ENCODE assay signal across 26 cellular contexts in genomic region chr4:55122235-55122634, GRCh38. TPM values are rescaled to one million over a fixed set of nuclear protein-coding genes. Genes with fewer than 3 reads are reported as not detected.
DNase-seq lines count a peak whose midpoint lies in the region; ATAC-seq and TF ChIP-seq lines count a peak whose summit lies in the region.
"Had no signal": no experiment of that assay in that cellular context is flagged by ENCODE, and none has a peak within 500 bp of the region (broad histone marks: within the 10 kb centered on the region; RNA-seq: fewer than 3 reads in every experiment).

No MANE protein-coding gene starts in this region.

- peaks cover 26% of the 10 kb centered on the region; the same call in 1 of the 2 replicates for H3K36me3 ChIP-seq in HUES48 (ENCODE audit: control insufficient read depth, insufficient read depth, low read length)
- H3K36me3 ChIP-seq: tibial artery had no signal

- peak overlapping the region; percentile 1; the same call in 1 of the 2 replicates for H3K4me3 ChIP-seq in HUES48 (ENCODE audit: low read depth, low read length)
- H3K4me3 ChIP-seq: coronary artery, tibial artery had no signal

- H3K27me3 ChIP-seq in HUES48 (ENCODE audit: control insufficient read depth, insufficient read depth, low read length): peaks cover 32% of the 10 kb centered on the region
- H3K27me3 ChIP-seq: tibial artery had no signal

- H3K9me3 Mint-ChIP-seq in endothelial cell (ENCODE audit: unreplicated experiment): no peaks in the 10 kb centered on the region
- no peaks in the 10 kb centered on the region for H3K9me3 Mint-ChIP-seq in mesothelial cell of epicardium
- H3K9me3 Mint-ChIP-seq: activated naive CD4-positive, alpha-beta T cell treated with anti-CD3 and anti-CD28 coated beads, Interleukin-2, amount 50 U/mL, for 24 hours; activated T-helper 17 cell treated with anti-CD3 and anti-CD28 coated beads, Interleukin-2, amount 50 U/mL, for 72 hours; endodermal cell; natural killer cell; stimulated activated naive CD8-positive, alpha-beta T cell treated with anti-CD3 and anti-CD28 coated beads, Interleukin-15, Interleukin-2, amounts not matched to agents 100 ng/mL and 50 ng/mL, for 24 hours; T-helper 2 cell treated with Interferon-gamma antibody and Interleukin-4, amounts not matched to agents 5 μg/mL and 100 μg/mL, for 36 hours had no signal

- DNase-seq in DMS53 (lab: John Stamatoyannopoulos, UW) (peak; percentile 80), endothelial cell (ENCODE audit: low spot score) (no peak), mesothelial cell of epicardium (ENCODE audit: low spot score in 2 of 2, unreplicated experiment in 2 of 2) (no peak), NCI-H1417 (lab: John Stamatoyannopoulos, UW) (no peak), GM03348 (ENCODE audit: low spot score) (no peak), DMS79 (lab: John Stamatoyannopoulos, UW) (no peak)
- DNase-seq: activated CD4-positive, alpha-beta T cell treated with anti-CD3 and anti-CD28 coated beads, Interleukin-2, amount 50 U/mL, for 48 hours; activated CD8-positive, alpha-beta memory T cell treated with anti-CD3 and anti-CD28 coated beads, Interleukin-2, amount 50 U/mL, for 48 hours; C1 segment of cervical spinal cord; endodermal cell; kidney glomerular epithelial cell; midbrain; natural killer cell; NCI-H1694; NCI-H2171 treated with DMSO at 0.1 percent for 48 hours; NCI-H526; tibial artery had no signal

- no peak for TF ChIP-seq CTCF in endothelial cell (IDR thresholded peaks at IDR 0.05; ENCODE audit: unreplicated experiment)
- TF ChIP-seq CTCF in mesothelial cell of epicardium (IDR thresholded peaks at IDR 0.05; ENCODE audit: unreplicated experiment): no peak

- peaks cover 15% of the 10 kb centered on the region for H3K4me1 ChIP-seq in HUES48 (ENCODE audit: control insufficient read depth, insufficient read depth, low read length)

- H3K27ac Mint-ChIP-seq in endothelial cell (ENCODE audit: unreplicated experiment): peak overlapping the region; percentile 37
- H3K27ac Mint-ChIP-seq in mesothelial cell of epicardium: no peak overlapping the region
- H3K27ac Mint-ChIP-seq: activated naive CD4-positive, alpha-beta T cell treated with anti-CD3 and anti-CD28 coated beads, Interleukin-2, amount 50 U/mL, for 24 hours; activated T-helper 17 cell treated with anti-CD3 and anti-CD28 coated beads, Interleukin-2, amount 50 U/mL, for 72 hours; endodermal cell; natural killer cell; stimulated activated naive CD8-positive, alpha-beta T cell treated with anti-CD3 and anti-CD28 coated beads, Interleukin-15, Interleukin-2, amounts not matched to agents 100 ng/mL and 50 ng/mL, for 24 hours; T-helper 2 cell treated with Interferon-gamma antibody and Interleukin-4, amounts not matched to agents 5 μg/mL and 100 μg/mL, for 36 hours had no signal

- no peak overlapping the region for H3K27ac ChIP-seq in HUES48 (ENCODE audit: low read depth, low read length)
- H3K27ac ChIP-seq: coronary artery, KMS-11, tibial artery had no signal

- H3K27me3 Mint-ChIP-seq in endothelial cell (ENCODE audit: unreplicated experiment) (peaks cover 10% of the 10 kb centered on the region), mesothelial cell of epicardium (ENCODE audit: low read depth) (peaks cover 51% of the 10 kb centered on the region)

- H3K9me3 ChIP-seq in HUES48 (ENCODE audit: control insufficient read depth, insufficient read depth, low read length): no peaks in the 10 kb centered on the region
- H3K9me3 ChIP-seq: tibial artery had no signal

- no peak overlapping the region for H3K9ac ChIP-seq in HUES48 (ENCODE audit: low read depth, low read length)
- H3K9ac ChIP-seq: KMS-11 had no signal

- H3K4me1 Mint-ChIP-seq in endothelial cell (ENCODE audit: unreplicated experiment): peaks cover 60% of the 10 kb centered on the region
- peaks cover 42% of the 10 kb centered on the region for H3K4me1 Mint-ChIP-seq in mesothelial cell of epicardium
- H3K4me1 Mint-ChIP-seq: activated T-helper 17 cell treated with anti-CD3 and anti-CD28 coated beads, Interleukin-2, amount 50 U/mL, for 72 hours had no signal

- H3K4me3 Mint-ChIP-seq in endothelial cell (ENCODE audit: unreplicated experiment) (peak overlapping the region; percentile 100), mesothelial cell of epicardium (peak overlapping the region; percentile 8)
- H3K4me3 Mint-ChIP-seq: activated naive CD4-positive, alpha-beta T cell treated with anti-CD3 and anti-CD28 coated beads, Interleukin-2, amount 50 U/mL, for 24 hours; activated T-helper 17 cell treated with anti-CD3 and anti-CD28 coated beads, Interleukin-2, amount 50 U/mL, for 72 hours; endodermal cell; natural killer cell; stimulated activated naive CD8-positive, alpha-beta T cell treated with anti-CD3 and anti-CD28 coated beads, Interleukin-15, Interleukin-2, amounts not matched to agents 100 ng/mL and 50 ng/mL, for 24 hours; T-helper 2 cell treated with Interferon-gamma antibody and Interleukin-4, amounts not matched to agents 5 μg/mL and 100 μg/mL, for 36 hours had no signal

- no peak for ATAC-seq in HG02840 (IDR thresholded peaks at IDR 0.05; ENCODE audit: low FRiP score, unreplicated experiment)
- ATAC-seq: activated T-helper 17 cell treated with anti-CD3 and anti-CD28 coated beads, Interleukin-2, amount 50 U/mL, for 72 hours; natural killer cell had no signal

- H3K36me3 Mint-ChIP-seq in endothelial cell (ENCODE audit: low read depth, unreplicated experiment): peaks cover 72% of the 10 kb centered on the region
- peaks cover 2% of the 10 kb centered on the region for H3K36me3 Mint-ChIP-seq in mesothelial cell of epicardium
- H3K36me3 Mint-ChIP-seq: activated naive CD4-positive, alpha-beta T cell treated with anti-CD3 and anti-CD28 coated beads, Interleukin-2, amount 50 U/mL, for 24 hours; natural killer cell had no signal

RNA-seq across cellular contexts. Expression of gene KDR, which starts 3.2 kb away (rescaled TPM):
- total RNA-seq in endothelial cell (ENCODE audit: unreplicated experiment) (924 TPM), mesothelial cell of epicardium (44.1 to 52.1 TPM (median 48.5 TPM) in 3 replicates)
- total RNA-seq: activated T-helper 17 cell treated with anti-CD3 and anti-CD28 coated beads, Interleukin-2, amount 50 U/mL, for 72 hours; G401 had no signal

Comparison
In these comparisons a context has a peak if more than half of its experiments do, and no peak if none do; other contexts are left out.
1. RNA of gene KDR, which starts 3.2 kb away (total RNA-seq): 924 TPM in endothelial cell (single experiment); 44.1 to 52.1 TPM in mesothelial cell of epicardium; every median in the first group is over 10 times any median in the second.